Comparison of ENCODE assay signal across 1 cellular context in the genomic region with DNA sequence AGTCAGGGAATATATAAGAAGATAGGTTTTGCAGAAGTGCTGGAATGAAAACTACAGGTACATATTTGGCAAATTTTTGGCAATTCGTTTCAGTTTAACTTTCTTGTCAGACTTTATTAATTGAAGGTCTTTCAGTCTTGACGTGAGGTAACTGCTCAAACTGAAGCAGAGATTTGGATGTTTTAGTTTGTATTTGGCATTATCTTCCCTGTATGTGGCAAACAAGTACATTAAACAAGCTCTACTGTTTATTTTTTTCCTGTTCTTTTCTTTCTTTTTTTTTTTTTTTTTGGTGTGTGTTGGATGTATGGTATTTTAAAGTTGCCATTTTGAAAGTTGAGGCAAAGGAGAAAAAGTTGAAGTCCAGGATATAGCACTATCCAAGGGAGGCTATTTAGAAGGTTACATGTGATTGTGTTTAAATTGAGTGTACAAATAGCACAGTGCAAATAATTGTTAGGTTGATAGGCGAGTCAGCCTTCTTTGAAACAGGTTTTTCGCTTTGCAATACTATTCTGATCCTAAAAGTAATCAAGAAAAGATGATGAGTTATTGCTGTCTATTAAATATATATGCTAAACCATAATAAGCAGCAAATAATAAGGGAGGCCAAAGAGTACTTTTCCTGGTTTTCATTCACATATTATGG.
TF ChIP-seq lines count a peak whose summit lies in the region.

No MANE protein-coding gene starts in this region.

TF ChIP-seq in HepG2, 621 proteins besides CTCF, POLR2A, EP300 and RAD21:
- TF ChIP-seq THRA (CRISPR knock-in tag; IDR thresholded peaks at IDR 0.05; ENCODE audit: borderline replicate concordance): no peak
- TF ChIP-seq HOXA9 (CRISPR knock-in tag; IDR thresholded peaks at IDR 0.05; ENCODE audit: borderline replicate concordance): no peak
- no peak for TF ChIP-seq ZBTB8A (CRISPR knock-in tag; IDR thresholded peaks at IDR 0.05; ENCODE audit: borderline replicate concordance, low read depth)
- TF ChIP-seq SNAI1 (CRISPR knock-in tag; IDR thresholded peaks at IDR 0.05; ENCODE audit: borderline replicate concordance): no peak
- no peak for TF ChIP-seq HOXA7 (CRISPR knock-in tag; IDR thresholded peaks at IDR 0.05)
- no peak for TF ChIP-seq SSRP1 (CRISPR knock-in tag; IDR thresholded peaks at IDR 0.05)
- no peak for TF ChIP-seq ZBTB20 (CRISPR knock-in tag; IDR thresholded peaks at IDR 0.05; ENCODE audit: borderline replicate concordance, low read depth)
- no peak for TF ChIP-seq ZNF343 (CRISPR knock-in tag; IDR thresholded peaks at IDR 0.05)
